Comparison of ENCODE assay signal across 8 cellular contexts in genomic region chr20:35617397-35618031, GRCh38. TPM values are rescaled to one million over a fixed set of nuclear protein-coding genes. Genes with fewer than 3 reads are reported as not detected.
DNase-seq lines count a peak whose midpoint lies in the region; ATAC-seq and FAIRE-seq lines count a peak whose summit lies in the region.

No MANE protein-coding gene starts in this region.

- peak; percentile 82 for FAIRE-seq in RCC 7860 (lab: Jason Lieb, UNC)

- ATAC-seq in right cardiac atrium, result peak; percentile 3 to 11
- ATAC-seq in sciatic nerve, result peak; percentile 38
- ATAC-seq in HG03039 (IDR thresholded peaks at IDR 0.05; ENCODE audit: unreplicated experiment), result no peak
- ATAC-seq in GM18867 (IDR thresholded peaks at IDR 0.05; ENCODE audit: unreplicated experiment), result no peak

- H3K4me1 ChIP-seq in right cardiac atrium (ENCODE audit: control insufficient read depth, insufficient read depth, low read length), result peaks cover 6% of the 10 kb centered on the region

- DNase-seq in DMS153 treated with DMSO at 0.1 percent for 48 hours (lab: John Stamatoyannopoulos, UW; ENCODE audit: unreplicated experiment), result peak; percentile 38
- peak; percentile 78 for DNase-seq in HS-5 (ENCODE audit: low read depth)
- peak; percentile 93 for DNase-seq in RCC 7860 (ENCODE audit: low spot score)
- peak; percentile 60 for DNase-seq in amniotic epithelial cell (ENCODE audit: low read depth)
- DNase-seq in right cardiac atrium, result peak; percentile 67 to 83 (median 81)
- DNase-seq in sciatic nerve (ENCODE audit: low spot score), result peak; percentile 78

- no peaks in the 10 kb centered on the region for H3K9me3 ChIP-seq in right cardiac atrium (ENCODE audit: control insufficient read depth, low read length)

- intact Hi-C loops in right cardiac atrium (cut with DNase I) (no loop called here), sciatic nerve (cut with DNase I) (no loop called here)

- H3K27ac ChIP-seq in right cardiac atrium (ENCODE audit: low read length), result peak overlapping the region; percentile 63

- H3K27me3 ChIP-seq in right cardiac atrium (ENCODE audit: control insufficient read depth, insufficient read depth), result no peaks in the 10 kb centered on the region

- WGBS in right cardiac atrium, result 4% methylated on average over 19 of the region's 19 CpGs

- H3K4me3 ChIP-seq in right cardiac atrium (ENCODE audit: low read length), result peak overlapping the region; percentile 45

RNA-seq across cellular contexts. Expression of gene SPAG4, which starts 1.9 kb away (rescaled TPM):
- total RNA-seq in right cardiac atrium (1 to 10 TPM; 3.7 to 5.0 (median 4.4) TPM), sciatic nerve (4.5 TPM)
- 6.7 TPM for polyA plus RNA-seq in right cardiac atrium

RNA-seq across cellular contexts. Expression of gene CPNE1, which starts 47.2 kb away (rescaled TPM):
- total RNA-seq in right cardiac atrium (10 to 100 TPM; 67.5 to 82.7 (median 77.9) TPM), sciatic nerve (167 TPM)
- 63.2 TPM for polyA plus RNA-seq in right cardiac atrium

RNA-seq across cellular contexts. Expression of gene RBM12, which starts 47.2 kb away (rescaled TPM):
- 10 to 100 TPM; 46.1 to 59.1 (median 53.6) TPM for total RNA-seq in right cardiac atrium
- 8.7 TPM for polyA plus RNA-seq in right cardiac atrium
- 77.7 TPM for total RNA-seq in sciatic nerve

Comparison
In these comparisons a context has a peak if more than half of its experiments do, and no peak if none do; other contexts are left out.
1. DNase-seq: peak in every context shown above with its lines; median percentile 93 in RCC 7860; 81 in right cardiac atrium; 78 in HS-5; 78 in sciatic nerve; 60 in amniotic epithelial cell; 38 in DMS153 treated with DMSO at 0.1 percent for 48 hours.
2. ATAC-seq: peak in right cardiac atrium (2 of 2) and sciatic nerve (single experiment); none in HG03039 (single experiment) and GM18867 (single experiment).